ENCODE assay signal across 18 cellular contexts in the genomic region with DNA sequence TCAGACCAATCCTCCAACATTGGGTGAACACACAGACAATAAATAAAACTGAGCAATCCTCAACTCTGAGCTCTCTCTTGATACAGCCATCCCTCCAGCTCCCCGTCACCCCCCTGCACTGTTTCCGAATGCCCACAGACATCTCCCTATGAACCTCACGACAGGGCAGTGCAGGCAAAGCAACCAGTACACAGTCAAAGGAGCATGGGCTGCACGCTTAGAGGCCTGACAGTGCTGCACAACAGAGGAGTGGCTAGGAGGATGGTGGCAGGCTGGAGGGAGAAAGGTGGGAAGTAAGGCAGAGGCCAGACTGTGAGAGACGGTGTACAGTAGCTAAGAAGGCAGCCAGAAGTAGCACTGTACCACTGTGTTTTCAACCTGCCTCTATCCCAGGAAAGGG. TPM values are rescaled to one million over a fixed set of nuclear protein-coding genes. Genes with fewer than 3 reads are reported as not detected.
DNase-seq lines count a peak whose midpoint lies in the region; ATAC-seq lines count a peak whose summit lies in the region.
"Had no signal": no experiment of that assay in that cellular context is flagged by ENCODE, and none has a peak within 500 bp of the region (broad histone marks: within the 10 kb centered on the region; RNA-seq: fewer than 3 reads in every experiment).

No MANE protein-coding gene starts in this region.

- POLR2A ChIA-PET in activated CD4-positive, alpha-beta memory T cell treated with anti-CD3 and anti-CD28 coated beads for 36 hours (lab: Charles Lee): interaction anchor here (0.8 kb wide), 1 partner anchor 9 kb away, joined by 3 read pairs; no protein-coding TSS in a partner anchor
- POLR2A ChIA-PET in activated CD4-positive, alpha-beta memory T cell treated with anti-CD3 and anti-CD28 coated beads, Interleukin-2, amount 10 ng/mL, durations not matched to agents 7 days and 5 days (lab: Charles Lee): interaction anchor here (1.7 kb wide), 1 partner anchor 25 kb away, joined by 5 read pairs; no protein-coding TSS in a partner anchor
- POLR2A ChIA-PET in CD4-positive, alpha-beta memory T cell (lab: Charles Lee; ENCODE audit: partially characterized antibody): interaction anchor here (1.0 to 1.5 kb wide), 3 partner anchors 9 to 25 kb away, joined by 3 to 4 read pairs (median 4); no protein-coding TSS in a partner anchor

- peaks cover 43% of the 10 kb centered on the region for H3K36me3 Mint-ChIP-seq in activated CD4-positive, alpha-beta memory T cell treated with anti-CD3 and anti-CD28 coated beads for 36 hours
- H3K36me3 Mint-ChIP-seq in activated CD4-positive, alpha-beta memory T cell treated with anti-CD3 and anti-CD28 coated beads, Interleukin-2, amount 10 ng/mL, durations not matched to agents 7 days and 5 days (ENCODE audit: low read depth): peaks cover 60% of the 10 kb centered on the region
- peaks cover 7 to 53% of the 10 kb centered on the region in 2 donors for H3K36me3 Mint-ChIP-seq in CD4-positive, alpha-beta memory T cell
- H3K36me3 Mint-ChIP-seq in activated naive CD8-positive, alpha-beta T cell treated with anti-CD3 and anti-CD28 coated beads, Interleukin-2, amount 50 U/mL, for 24 hours (ENCODE audit: low read depth): peaks cover 56% of the 10 kb centered on the region

- no peaks in the 10 kb centered on the region for H3K9me3 ChIP-seq in CD4-positive, alpha-beta memory T cell (ENCODE audit: control insufficient read depth in 1 of 2, low read length in 2 of 2)
- H3K9me3 ChIP-seq: A549, colonic mucosa, spleen, testis had no signal

- H3K79me2 ChIP-seq in mesendoderm (ENCODE audit: control insufficient read depth, insufficient read depth, low read length): peaks cover 9% of the 10 kb centered on the region

- no peaks in the 10 kb centered on the region for H3K27me3 ChIP-seq in CD4-positive, alpha-beta memory T cell (ENCODE audit: insufficient read depth, low read length)
- no peaks in the 10 kb centered on the region for H3K27me3 ChIP-seq in mesendoderm (ENCODE audit: insufficient read depth, low read length, poor library complexity)
- H3K27me3 ChIP-seq: colonic mucosa, spleen, testis had no signal

- no peak overlapping the region for H2BK15ac ChIP-seq in mesendoderm (replicated peaks; ENCODE audit: low read depth)

- CTCF ChIA-PET in activated CD4-positive, alpha-beta memory T cell treated with anti-CD3 and anti-CD28 coated beads for 36 hours (lab: Charles Lee): interaction anchor here (0.7 kb wide), 1 partner anchor 15 kb away, joined by 3 read pairs; no protein-coding TSS in a partner anchor
- CTCF ChIA-PET in activated CD4-positive, alpha-beta memory T cell treated with anti-CD3 and anti-CD28 coated beads, Interleukin-2, amount 10 ng/mL, durations not matched to agents 7 days and 5 days (lab: Charles Lee): no interaction called here
- CTCF ChIA-PET in CD4-positive, alpha-beta memory T cell (lab: Charles Lee; ENCODE audit: partially characterized antibody): interaction anchor here (1.1 to 1.2 kb wide), 2 partner anchors 26 to 86 kb away, joined by 3 to 4 read pairs; no protein-coding TSS in a partner anchor

- no peak overlapping the region for H2BK5ac ChIP-seq in mesendoderm (ENCODE audit: low read length)

- no peak overlapping the region for H3K4me2 ChIP-seq in mesendoderm (ENCODE audit: low read length)
- H3K4me2 ChIP-seq: A549 had no signal

- no peak for ATAC-seq in activated naive CD8-positive, alpha-beta T cell treated with anti-CD3 and anti-CD28 coated beads, Interleukin-2, amount 50 U/mL, for 24 hours
- no peak for ATAC-seq in GM18511 (IDR thresholded peaks at IDR 0.05; ENCODE audit: unreplicated experiment)
- ATAC-seq: A549 had no signal

- no peak overlapping the region for H3K4me3 Mint-ChIP-seq in activated CD4-positive, alpha-beta memory T cell treated with anti-CD3 and anti-CD28 coated beads for 36 hours
- H3K4me3 Mint-ChIP-seq in activated CD4-positive, alpha-beta memory T cell treated with anti-CD3 and anti-CD28 coated beads, Interleukin-2, amount 10 ng/mL, durations not matched to agents 7 days and 5 days: no peak overlapping the region
- peak overlapping the region; percentile 26 to 90 (median 52) for H3K4me3 Mint-ChIP-seq in CD4-positive, alpha-beta memory T cell
- H3K4me3 Mint-ChIP-seq in activated naive CD8-positive, alpha-beta T cell treated with anti-CD3 and anti-CD28 coated beads, Interleukin-2, amount 50 U/mL, for 24 hours: no peak overlapping the region
- H3K4me3 Mint-ChIP-seq: neural crest cell had no signal

- peak overlapping the region; percentile 33 for H3K27ac ChIP-seq in CD4-positive, alpha-beta memory T cell (ENCODE audit: low read depth, low read length)
- no peak overlapping the region for H3K27ac ChIP-seq in mesendoderm (ENCODE audit: low read depth, low read length)
- H3K27ac ChIP-seq: A549, colonic mucosa, testis had no signal

- H3K23ac ChIP-seq in mesendoderm (ENCODE audit: low read length): peak overlapping the region; percentile 37

- peaks cover 97% of the 10 kb centered on the region for H3K4me1 Mint-ChIP-seq in activated CD4-positive, alpha-beta memory T cell treated with anti-CD3 and anti-CD28 coated beads for 36 hours (ENCODE audit: low read depth)
- H3K4me1 Mint-ChIP-seq in activated CD4-positive, alpha-beta memory T cell treated with anti-CD3 and anti-CD28 coated beads, Interleukin-2, amount 10 ng/mL, durations not matched to agents 7 days and 5 days: peaks cover 45% of the 10 kb centered on the region
- H3K4me1 Mint-ChIP-seq in CD4-positive, alpha-beta memory T cell: peaks cover 55 to 87% (median 69%) of the 10 kb centered on the region in 4 donors
- H3K4me1 Mint-ChIP-seq in activated naive CD8-positive, alpha-beta T cell treated with anti-CD3 and anti-CD28 coated beads, Interleukin-2, amount 50 U/mL, for 24 hours: peaks cover 54% of the 10 kb centered on the region

- no peak overlapping the region for H2AK5ac ChIP-seq in mesendoderm (ENCODE audit: low read length)

- H3K27me3 Mint-ChIP-seq in activated CD4-positive, alpha-beta memory T cell treated with anti-CD3 and anti-CD28 coated beads for 36 hours: no peaks in the 10 kb centered on the region
- H3K27me3 Mint-ChIP-seq in activated CD4-positive, alpha-beta memory T cell treated with anti-CD3 and anti-CD28 coated beads, Interleukin-2, amount 10 ng/mL, durations not matched to agents 7 days and 5 days: no peaks in the 10 kb centered on the region
- H3K27me3 Mint-ChIP-seq in CD4-positive, alpha-beta memory T cell: no peaks in the 10 kb centered on the region
- H3K27me3 Mint-ChIP-seq in activated naive CD8-positive, alpha-beta T cell treated with anti-CD3 and anti-CD28 coated beads, Interleukin-2, amount 50 U/mL, for 24 hours: peaks cover 3% of the 10 kb centered on the region

- no peak overlapping the region for H3K56ac ChIP-seq in mesendoderm (ENCODE audit: low read length)

- H4K5ac ChIP-seq in mesendoderm (ENCODE audit: low read length): no peak overlapping the region

- no peak overlapping the region for H3K4me3 ChIP-seq in CD4-positive, alpha-beta memory T cell (ENCODE audit: low read length in 2 of 2)
- H3K4me3 ChIP-seq in mesendoderm (ENCODE audit: low read length): no peak overlapping the region
- H3K4me3 ChIP-seq: A549, colonic mucosa, spleen, testis had no signal

- H3K79me1 ChIP-seq in mesendoderm (ENCODE audit: low read length): peaks cover 27% of the 10 kb centered on the region

- H3K4ac ChIP-seq in mesendoderm (ENCODE audit: low read depth, low read length): no peak overlapping the region

- no peak overlapping the region for H2BK120ac ChIP-seq in mesendoderm (ENCODE audit: low read depth, low read length)

- no CpG with 5 or more reads among the region's 5 CpGs for WGBS in mesendoderm (ENCODE audit: extremely low coverage, insufficient coverage, low lambda C conversion rate)

- intact Hi-C loops in activated CD4-positive, alpha-beta memory T cell treated with anti-CD3 and anti-CD28 coated beads for 36 hours (cut with micrococcal nuclease): no loop called here
- intact Hi-C loops in CD4-positive, alpha-beta memory T cell (cut with micrococcal nuclease): no loop called here

- peak overlapping the region; percentile 24 for H3K27ac Mint-ChIP-seq in activated CD4-positive, alpha-beta memory T cell treated with anti-CD3 and anti-CD28 coated beads for 36 hours
- H3K27ac Mint-ChIP-seq in activated CD4-positive, alpha-beta memory T cell treated with anti-CD3 and anti-CD28 coated beads, Interleukin-2, amount 10 ng/mL, durations not matched to agents 7 days and 5 days: no peak overlapping the region
- peak overlapping the region; percentile 76 to 95 (median 88) for H3K27ac Mint-ChIP-seq in CD4-positive, alpha-beta memory T cell
- H3K27ac Mint-ChIP-seq in activated naive CD8-positive, alpha-beta T cell treated with anti-CD3 and anti-CD28 coated beads, Interleukin-2, amount 50 U/mL, for 24 hours: peak overlapping the region; percentile 83

- H3K36me3 ChIP-seq in CD4-positive, alpha-beta memory T cell (ENCODE audit: insufficient read depth, low read length): no peaks in the 10 kb centered on the region
- peaks cover 1% of the 10 kb centered on the region for H3K36me3 ChIP-seq in mesendoderm (ENCODE audit: control insufficient read depth, insufficient read depth, low read length)
- H3K36me3 ChIP-seq: colonic mucosa had no signal

- no peak overlapping the region for H3K18ac ChIP-seq in mesendoderm (ENCODE audit: low read length)

- no peak overlapping the region for H3K9ac ChIP-seq in mesendoderm (ENCODE audit: low read length)

- no peaks in the 10 kb centered on the region for H3K9me3 Mint-ChIP-seq in activated CD4-positive, alpha-beta memory T cell treated with anti-CD3 and anti-CD28 coated beads for 36 hours
- H3K9me3 Mint-ChIP-seq in activated CD4-positive, alpha-beta memory T cell treated with anti-CD3 and anti-CD28 coated beads, Interleukin-2, amount 10 ng/mL, durations not matched to agents 7 days and 5 days: no peaks in the 10 kb centered on the region
- H3K9me3 Mint-ChIP-seq in CD4-positive, alpha-beta memory T cell: peaks cover 0 to 3% (median 0%) of the 10 kb centered on the region in 8 donors
- H3K9me3 Mint-ChIP-seq in activated naive CD8-positive, alpha-beta T cell treated with anti-CD3 and anti-CD28 coated beads, Interleukin-2, amount 50 U/mL, for 24 hours: no peaks in the 10 kb centered on the region
- H3K9me3 Mint-ChIP-seq: neural crest cell had no signal

- no peak overlapping the region for H4K8ac ChIP-seq in mesendoderm (ENCODE audit: low read depth, low read length)

- peaks cover 100% of the 10 kb centered on the region for H3K4me1 ChIP-seq in CD4-positive, alpha-beta memory T cell (ENCODE audit: insufficient read depth, low read length)
- H3K4me1 ChIP-seq in mesendoderm (ENCODE audit: control insufficient read depth, low read depth, low read length): peaks cover 22% of the 10 kb centered on the region
- H3K4me1 ChIP-seq: A549, colonic mucosa had no signal

- no peak for DNase-seq in activated CD4-positive, alpha-beta memory T cell treated with anti-CD3 and anti-CD28 coated beads for 36 hours
- DNase-seq in activated CD4-positive, alpha-beta memory T cell treated with anti-CD3 and anti-CD28 coated beads, Interleukin-2, amount 10 ng/mL, durations not matched to agents 7 days and 5 days: no peak
- no peak for DNase-seq in CD4-positive, alpha-beta memory T cell
- no peak for DNase-seq in activated naive CD8-positive, alpha-beta T cell treated with anti-CD3 and anti-CD28 coated beads, Interleukin-2, amount 50 U/mL, for 24 hours
- no peak for DNase-seq in mesendoderm
- DNase-seq in activated CD4-positive, CD25-positive, alpha-beta regulatory T cell (lab: John Stamatoyannopoulos, UW): no peak
- DNase-seq in globus pallidus (ENCODE audit: low spot score): no peak
- DNase-seq: activated CD4-positive, alpha-beta T cell treated with anti-CD3 and anti-CD28 coated beads, Interleukin-2, amount 50 U/mL, for 1 hour; colonic mucosa; foreskin melanocyte; H7; NCI-H1105 treated with DMSO at 0.1 percent for 48 hours; NCI-H524; spleen; testis had no signal

RNA-seq across cellular contexts. Expression of a gene that starts 24.0 kb away (rescaled TPM):
- 100 to 1,000 TPM; 353 to 365 TPM for total RNA-seq in activated CD4-positive, alpha-beta memory T cell treated with anti-CD3 and anti-CD28 coated beads for 36 hours
- total RNA-seq in activated CD4-positive, alpha-beta memory T cell treated with anti-CD3 and anti-CD28 coated beads, Interleukin-2, amount 10 ng/mL, durations not matched to agents 7 days and 5 days: 100 to 1,000 TPM; 201 to 208 TPM
- 100 to 1,000 TPM; 664 to 713 TPM for total RNA-seq in CD4-positive, alpha-beta memory T cell
- polyA plus RNA-seq in CD4-positive, alpha-beta memory T cell: 100 to 1,000 TPM; 338 to 463 TPM
- 58.5 TPM for polyA plus RNA-seq in mesendoderm (2013, experiment 1 of 2)
- polyA plus RNA-seq in mesendoderm (2013, experiment 2 of 2): 59.6 TPM

Comparison
In these comparisons a context has a peak if more than half of its experiments do, and no peak if none do; other contexts are left out.
1. H3K4me3 Mint-ChIP-seq: peak in CD4-positive, alpha-beta memory T cell (8 of 8); none in activated CD4-positive, alpha-beta memory T cell treated with anti-CD3 and anti-CD28 coated beads for 36 hours (single experiment), activated CD4-positive, alpha-beta memory T cell treated with anti-CD3 and anti-CD28 coated beads, Interleukin-2, amount 10 ng/mL, durations not matched to agents 7 days and 5 days (single experiment) and activated naive CD8-positive, alpha-beta T cell treated with anti-CD3 and anti-CD28 coated beads, Interleukin-2, amount 50 U/mL, for 24 hours (single experiment).